Comparison of ENCODE assay signal across 19 cellular contexts in genomic region chr6:343226-343935, GRCh38. TPM values are rescaled to one million over a fixed set of nuclear protein-coding genes. Genes with fewer than 3 reads are reported as not detected.
A peak's percentile ranks its signal among the peaks of the same experiment; 100 is the strongest.
DNase-seq lines count a peak whose midpoint lies in the region; ATAC-seq and TF ChIP-seq lines count a peak whose summit lies in the region.
"Had no signal": no experiment of that assay in that cellular context is flagged by ENCODE, and none has a peak within 500 bp of the region (broad histone marks: within the 10 kb centered on the region; RNA-seq: fewer than 3 reads in every experiment).

No MANE protein-coding gene starts in this region.

- no peaks in the 10 kb centered on the region for H3K27me3 ChIP-seq in aorta (ENCODE audit: control insufficient read depth in 1 of 2, insufficient read depth in 2 of 2, low read length in 1 of 2)
- H3K27me3 ChIP-seq: BE2C had no signal

- H3K4me3 Mint-ChIP-seq in natural killer cell treated with Interleukin-12 subunit alpha and Interleukin-12 subunit beta and Interleukin-15 and Interleukin-18, amount 100 ng/mL, for 72 hours = peak overlapping the region; percentile 78
- no peak overlapping the region for H3K4me3 Mint-ChIP-seq in natural killer cell
- H3K4me3 Mint-ChIP-seq in immature natural killer cell = peak overlapping the region in 1 of 5 donors; percentile 22
- no peak overlapping the region for H3K4me3 Mint-ChIP-seq in progenitor cell of endocrine pancreas (ENCODE audit: low read depth)
- H3K4me3 Mint-ChIP-seq: CD4-positive, alpha-beta memory T cell had no signal

- no peak for ATAC-seq in natural killer cell treated with Interleukin-12 subunit alpha and Interleukin-12 subunit beta and Interleukin-15 and Interleukin-18, amount 100 ng/mL, for 72 hours
- ATAC-seq in natural killer cell (no peak), aorta (ENCODE audit: low FRiP score) (peak; percentile 13), HG02678 (IDR thresholded peaks at IDR 0.05; ENCODE audit: unreplicated experiment) (no peak)
- ATAC-seq: HCT116 had no signal

- H3K36me3 ChIP-seq in aorta (ENCODE audit: control insufficient read depth in 1 of 2, insufficient read depth in 2 of 2, low read length in 1 of 2) = no peaks in the 10 kb centered on the region
- H3K36me3 ChIP-seq: BE2C had no signal

- WGBS in aorta, 2 donors = 75 to 76% methylated on average over 10 of the region's 10 CpGs

- H3K9me3 Mint-ChIP-seq in natural killer cell treated with Interleukin-12 subunit alpha and Interleukin-12 subunit beta and Interleukin-15 and Interleukin-18, amount 100 ng/mL, for 72 hours = no peaks in the 10 kb centered on the region
- H3K9me3 Mint-ChIP-seq in natural killer cell (no peaks in the 10 kb centered on the region), immature natural killer cell (peaks cover 0 to 3% (median 0%) of the 10 kb centered on the region in 6 donors), progenitor cell of endocrine pancreas (ENCODE audit: low read depth) (peaks cover 6% of the 10 kb centered on the region)

- H3K9me3 ChIP-seq in aorta (ENCODE audit: control insufficient read depth, low read length) = no peaks in the 10 kb centered on the region

- H3K27ac ChIP-seq in aorta (ENCODE audit: low read depth in 1 of 2, low read length in 2 of 2) = no peak overlapping the region
- H3K27ac ChIP-seq: C4-2B, GM23248, HL-60 had no signal

- TF ChIP-seq CTCF in natural killer cell (IDR thresholded peaks at IDR 0.05) = no peak
- no peak for TF ChIP-seq CTCF in progenitor cell of endocrine pancreas (IDR thresholded peaks at IDR 0.05; ENCODE audit: unreplicated experiment)

- H3K4me1 ChIP-seq in aorta (ENCODE audit: control insufficient read depth in 1 of 2, insufficient read depth in 2 of 2, low read length in 2 of 2) = no peaks in the 10 kb centered on the region
- H3K4me1 ChIP-seq: BE2C had no signal

- no peak for DNase-seq in natural killer cell treated with Interleukin-12 subunit alpha and Interleukin-12 subunit beta and Interleukin-15 and Interleukin-18, amount 100 ng/mL, for 72 hours (ENCODE audit: low spot score)
- no peak for DNase-seq in natural killer cell
- no peak for DNase-seq in immature natural killer cell
- DNase-seq in posterior vena cava (ENCODE audit: low spot score) = peak; percentile 78
- DNase-seq in aorta = no peak
- no peak for DNase-seq in progenitor cell of endocrine pancreas (ENCODE audit: low spot score, unreplicated experiment)
- DNase-seq in iPS-NIHi7 (ENCODE audit: extremely low spot score) = no peak
- DNase-seq: ACHN; BE2C; CD4-positive, alpha-beta memory T cell; DMS153; DND-41; GDM1; GM23248 had no signal

- no peak overlapping the region for H3K27ac Mint-ChIP-seq in natural killer cell treated with Interleukin-12 subunit alpha and Interleukin-12 subunit beta and Interleukin-15 and Interleukin-18, amount 100 ng/mL, for 72 hours
- peak overlapping the region in 1 of 2 donors; percentile 5 for H3K27ac Mint-ChIP-seq in natural killer cell
- peak overlapping the region in 5 of 6 donors; percentile 11 to 97 (median 44) for H3K27ac Mint-ChIP-seq in immature natural killer cell
- H3K27ac Mint-ChIP-seq in progenitor cell of endocrine pancreas = no peak overlapping the region
- H3K27ac Mint-ChIP-seq: CD4-positive, alpha-beta memory T cell had no signal

- H3K4me3 ChIP-seq in aorta (ENCODE audit: low read length in 2 of 2) = no peak overlapping the region
- H3K4me3 ChIP-seq: GM23248 had no signal

- H3K36me3 Mint-ChIP-seq in natural killer cell treated with Interleukin-12 subunit alpha and Interleukin-12 subunit beta and Interleukin-15 and Interleukin-18, amount 100 ng/mL, for 72 hours = peaks cover 1% of the 10 kb centered on the region
- no peaks in the 10 kb centered on the region for H3K36me3 Mint-ChIP-seq in natural killer cell
- peaks cover 14 to 39% (median 19%) of the 10 kb centered on the region in 3 donors for H3K36me3 Mint-ChIP-seq in immature natural killer cell
- peaks cover 4% of the 10 kb centered on the region for H3K36me3 Mint-ChIP-seq in progenitor cell of endocrine pancreas (ENCODE audit: insufficient read depth)

- H3K27me3 Mint-ChIP-seq in natural killer cell treated with Interleukin-12 subunit alpha and Interleukin-12 subunit beta and Interleukin-15 and Interleukin-18, amount 100 ng/mL, for 72 hours = no peaks in the 10 kb centered on the region
- H3K27me3 Mint-ChIP-seq in natural killer cell (ENCODE audit: low read depth in 2 of 2) (no peaks in the 10 kb centered on the region), immature natural killer cell (ENCODE audit: low read depth in 3 of 3) (peaks cover 3 to 9% (median 7%) of the 10 kb centered on the region in 3 donors), progenitor cell of endocrine pancreas (no peaks in the 10 kb centered on the region)
- H3K27me3 Mint-ChIP-seq: CD4-positive, alpha-beta memory T cell had no signal

- intact Hi-C loops in natural killer cell (cut with micrococcal nuclease) (no loop called here), posterior vena cava (cut with DNase I) (no loop called here), aorta (cut with DNase I) (no loop called here)

- H3K4me1 Mint-ChIP-seq in natural killer cell treated with Interleukin-12 subunit alpha and Interleukin-12 subunit beta and Interleukin-15 and Interleukin-18, amount 100 ng/mL, for 72 hours (ENCODE audit: low read depth in 2 of 2) = peaks cover 35 to 40% of the 10 kb centered on the region in 2 donors
- H3K4me1 Mint-ChIP-seq in natural killer cell = peaks cover 40 to 52% of the 10 kb centered on the region in 2 donors
- H3K4me1 Mint-ChIP-seq in immature natural killer cell = peaks cover 42 to 51% of the 10 kb centered on the region in 2 donors
- H3K4me1 Mint-ChIP-seq in progenitor cell of endocrine pancreas (ENCODE audit: low read depth) = no peaks in the 10 kb centered on the region

RNA-seq across cellular contexts. Expression of gene IRF4, which starts 48.2 kb away (rescaled TPM):
- total RNA-seq in natural killer cell treated with Interleukin-12 subunit alpha and Interleukin-12 subunit beta and Interleukin-15 and Interleukin-18, amount 100 ng/mL, for 72 hours = 100 to 1,000 TPM; 112 to 388 TPM
- total RNA-seq in natural killer cell (10 to 100 TPM in 1 of 3 donors, 1 to 10 TPM in 2; 3.5 to 37.5 (median 3.5) TPM), posterior vena cava (1 to 10 TPM; 1.7 to 2.7 TPM), aorta (1 to 10 TPM; 1.6 to 3.8 TPM), progenitor cell of endocrine pancreas (0.04 TPM in 1 of 2 replicates, not detected in the other)
- polyA plus RNA-seq in immature natural killer cell (under 1 TPM; 0.41 to 0.98 (median 0.51) TPM), aorta (under 1 TPM; 0.10 to 0.25 TPM)
- total RNA-seq: A172, GM23248 had no signal

RNA-seq across cellular contexts. Expression of gene DUSP22, which starts 51.1 kb away (rescaled TPM):
- 10 to 100 TPM; 45.2 to 45.3 TPM for total RNA-seq in natural killer cell treated with Interleukin-12 subunit alpha and Interleukin-12 subunit beta and Interleukin-15 and Interleukin-18, amount 100 ng/mL, for 72 hours
- 10 to 100 TPM; 50.4 to 61.5 (median 56.6) TPM for total RNA-seq in natural killer cell
- polyA plus RNA-seq in immature natural killer cell = 10 to 100 TPM; 55.0 to 80.1 (median 65.3) TPM
- total RNA-seq in posterior vena cava = 10 to 100 TPM; 45.7 to 51.8 TPM
- total RNA-seq in aorta = 10 to 100 TPM; 56.7 to 65.8 TPM
- polyA plus RNA-seq in aorta = 10 to 100 TPM; 23.0 to 41.8 TPM
- 39.0 and 40.4 TPM in 2 replicates for total RNA-seq in progenitor cell of endocrine pancreas

Comparison
In these comparisons a context has a peak if more than half of its experiments do, and no peak if none do; other contexts are left out.
1. H3K27ac Mint-ChIP-seq: peak in immature natural killer cell (5 of 6); none in natural killer cell treated with Interleukin-12 subunit alpha and Interleukin-12 subunit beta and Interleukin-15 and Interleukin-18, amount 100 ng/mL, for 72 hours (0 of 2) and progenitor cell of endocrine pancreas (single experiment).